Comparison of ENCODE assay signal across 9 cellular contexts in genomic region chr4:77308843-77309242, GRCh38.
A peak's percentile ranks its signal among the peaks of the same experiment; 100 is the strongest.
DNase-seq lines count a peak whose midpoint lies in the region; ATAC-seq, FAIRE-seq and TF ChIP-seq lines count a peak whose summit lies in the region.
"Had no signal": no experiment of that assay in that cellular context is flagged by ENCODE, and none has a peak within 500 bp of the region (broad histone marks: within the 10 kb centered on the region; RNA-seq: fewer than 3 reads in every experiment).

No MANE protein-coding gene starts in this region.

- TF ChIP-seq CTCF in AG04449 (IDR thresholded peaks at IDR 0.05; ENCODE audit: insufficient read depth, low read length, missing control alignments) (peak; percentile 32), GM12872 (IDR thresholded peaks at IDR 0.05; ENCODE audit: insufficient read depth, low read depth, low read length) (peak; percentile 50), MCF 10A (IDR thresholded peaks at IDR 0.05; ENCODE audit: unreplicated experiment) (peak; percentile 52), pancreas (IDR thresholded peaks at IDR 0.05) (peak in 1 of 4 donors; percentile 10), stomach (IDR thresholded peaks at IDR 0.05) (peak in 2 of 7 experiments; percentile 14 to 20)

- H3K36me3 ChIP-seq in pancreas, result no peaks in the 10 kb centered on the region
- no peaks in the 10 kb centered on the region for H3K36me3 ChIP-seq in stomach

- no peak overlapping the region for H3K4me3 Mint-ChIP-seq in MCF 10A (ENCODE audit: unreplicated experiment)

- POLR2A ChIA-PET in AG04449 (lab: Yijun Ruan, JAX), result no interaction called here
- POLR2A ChIA-PET in MCF 10A (lab: Yijun Ruan, JAX), result interaction anchor here (2.3 kb wide), 1 partner anchor 68 kb away, joined by 8 read pairs; no protein-coding TSS in a partner anchor

- no TSS peak for BruUV-seq in MCF 10A (replicated peaks; lab: Mats Ljungman, UMichigan)

- no peaks in the 10 kb centered on the region for H3K9me3 ChIP-seq in pancreas
- H3K9me3 ChIP-seq in stomach, result no peaks in the 10 kb centered on the region

- peaks cover 7% of the 10 kb centered on the region for H3K4me1 Mint-ChIP-seq in MCF 10A (ENCODE audit: insufficient read depth, unreplicated experiment)

- intact Hi-C loops in MCF 10A (cut with micrococcal nuclease) (loop anchor here (1.0 kb wide), 2 partner anchors 49 to 69 kb away; no protein-coding TSS in a partner anchor), pancreas (cut with DNase I) (loop anchor here in 1 of 3 donors (5.0 kb wide), 1 partner anchor 67 kb away; no protein-coding TSS in a partner anchor), stomach (cut with DNase I; ENCODE audit: low total_unique reads) (no loop called here)

- H3K4me3 ChIP-seq in AG04449 (ENCODE audit: low read depth, low read length) (no peak overlapping the region), pancreas (no peak overlapping the region), stomach (no peak overlapping the region)

- no peak for TF ChIP-seq POLR2A in stomach (IDR thresholded peaks at IDR 0.05)

- no peaks in the 10 kb centered on the region for H3K27me3 ChIP-seq in pancreas
- H3K27me3 ChIP-seq in stomach, result no peaks in the 10 kb centered on the region

- FAIRE-seq in pancreas (lab: Jason Lieb, UNC), result no peak

- CTCF ChIA-PET in AG04449 (lab: Yijun Ruan, JAX), result interaction anchor here (0.6 to 2.9 kb wide), 12 partner anchors 9 to 1128 kb away, joined by 3 to 17 read pairs (median 4); no protein-coding TSS in a partner anchor
- CTCF ChIA-PET in MCF 10A (lab: Yijun Ruan, JAX), result interaction anchor here (0.6 to 16.2 kb wide), 32 partner anchors 10 to 483 kb away, joined by 3 to 243 read pairs (median 4); no protein-coding TSS in a partner anchor

- 25% methylated on average over 1 of the region's 1 CpG for WGBS in pancreas, 2 donors
- 20 to 48% (median 31%) methylated on average over 1 of the region's 1 CpG for WGBS in stomach, 5 donors

- no peaks in the 10 kb centered on the region for H3K9me3 Mint-ChIP-seq in MCF 10A (ENCODE audit: unreplicated experiment)

- peak; percentile 79 to 89 (median 83) for ATAC-seq in pancreas

- DNase-seq in AG04449 (ENCODE audit: low read depth, low spot score) (no peak), NCI-H146 treated with DMSO at 0.1 percent for 48 hours (lab: John Stamatoyannopoulos, UW; ENCODE audit: unreplicated experiment) (peak; percentile 2), MCF 10A (ENCODE audit: unreplicated experiment) (peak; percentile 62), pancreas (peak in 1 of 6 donors; percentile 7), stomach (no peak)
- no peak for DNase-seq in activated CD4-positive, alpha-beta T cell treated with anti-CD3 and anti-CD28 coated beads for 48 hours
- no peak for DNase-seq in stimulated activated naive CD4-positive, alpha-beta T cell (lab: John Stamatoyannopoulos, UW)

- no peaks in the 10 kb centered on the region for H3K36me3 Mint-ChIP-seq in MCF 10A (ENCODE audit: insufficient read depth, unreplicated experiment)

- no peak for TF ChIP-seq EP300 in stomach (IDR thresholded peaks at IDR 0.05)

- H3K4me1 ChIP-seq in pancreas (peaks cover 0 to 7% (median 5%) of the 10 kb centered on the region in 3 donors), stomach (no peaks in the 10 kb centered on the region)

- no peak overlapping the region for H3K27ac Mint-ChIP-seq in MCF 10A (ENCODE audit: low read depth, unreplicated experiment)

- no peak overlapping the region for H3K27ac ChIP-seq in pancreas
- H3K27ac ChIP-seq in stomach, result no peak overlapping the region
- H3K27ac ChIP-seq: epithelial cell of prostate had no signal

- no peaks in the 10 kb centered on the region for H3K27me3 Mint-ChIP-seq in MCF 10A (ENCODE audit: insufficient read depth, unreplicated experiment)

Comparison
In these comparisons a context has a peak if more than half of its experiments do, and no peak if none do; other contexts are left out.
1. DNase-seq: peak in NCI-H146 treated with DMSO at 0.1 percent for 48 hours (single experiment) and MCF 10A (single experiment); none in AG04449 (single experiment), stomach (single experiment), activated CD4-positive, alpha-beta T cell treated with anti-CD3 and anti-CD28 coated beads for 48 hours (single experiment) and stimulated activated naive CD4-positive, alpha-beta T cell (0 of 6).